Comparison of ENCODE assay signal across 25 cellular contexts in the genomic region with DNA sequence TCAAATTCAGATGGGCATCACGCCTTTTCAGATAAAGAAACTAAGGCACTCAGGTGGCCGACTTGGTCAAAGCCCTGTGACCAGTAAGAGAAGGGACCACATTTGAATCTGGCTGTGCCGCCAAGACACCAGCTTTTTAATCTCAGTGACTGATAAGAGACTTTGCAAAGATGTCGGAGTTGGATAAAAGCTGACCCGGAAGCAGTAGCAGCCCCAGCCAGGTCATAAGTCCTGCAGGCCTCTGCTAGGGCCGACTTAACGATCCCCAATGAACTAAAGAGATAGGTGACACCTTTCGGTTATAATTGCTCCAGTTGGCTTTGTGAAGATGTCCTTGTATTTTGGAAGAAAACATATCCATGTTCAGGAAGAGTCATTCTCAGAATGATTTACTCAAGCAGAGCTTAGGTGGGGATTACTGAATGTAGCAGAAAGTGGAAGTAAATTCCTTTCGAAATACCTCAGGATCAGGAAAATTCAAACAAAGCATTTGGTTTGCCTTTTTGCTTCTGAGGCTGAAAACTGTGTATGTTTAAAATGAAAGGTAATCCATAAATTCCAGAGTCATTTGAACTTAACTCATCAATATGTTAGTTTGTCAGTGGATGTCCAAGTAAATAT.
DNase-seq lines count a peak whose midpoint lies in the region; ATAC-seq, FAIRE-seq and TF ChIP-seq lines count a peak whose summit lies in the region.
"Had no signal": no experiment of that assay in that cellular context is flagged by ENCODE, and none has a peak within 500 bp of the region (broad histone marks: within the 10 kb centered on the region; RNA-seq: fewer than 3 reads in every experiment).

No MANE protein-coding gene starts in this region.

- WGBS in K562 (ENCODE audit: insufficient coverage, low coverage, missing lambda C conversion rate): 22% methylated on average over 9 of the region's 9 CpGs
- WGBS in trophoblast cell (ENCODE audit: extremely low coverage, insufficient coverage, insufficient read length): no CpG with 5 or more reads among the region's 9 CpGs

- H3K23ac ChIP-seq in trophoblast cell (ENCODE audit: low read length): no peak overlapping the region

- POLR2A ChIA-PET in AG04450 (lab: Yijun Ruan, JAX): no interaction called here
- POLR2A ChIA-PET in K562 (lab: Yijun Ruan, JAX): interaction anchor here (0.7 kb wide), 1 partner anchor 346 kb away, joined by 3 read pairs; no protein-coding TSS in a partner anchor

- no peaks in the 10 kb centered on the region for H3K9me3 ChIP-seq in AG04450 (ENCODE audit: control insufficient read depth, insufficient read depth, low read length)
- H3K9me3 ChIP-seq in K562 (replicated peaks; ENCODE audit: control insufficient read depth, insufficient read depth, low read depth, low read length): no peaks in the 10 kb centered on the region
- no peaks in the 10 kb centered on the region for H3K9me3 ChIP-seq in trophoblast cell (ENCODE audit: insufficient read depth, low read depth, low read length)
- H3K9me3 ChIP-seq: SJCRH30 had no signal

- H2BK120ac ChIP-seq in trophoblast cell (ENCODE audit: insufficient read depth, low read length, poor library complexity): no peak overlapping the region

- no peaks in the 10 kb centered on the region for H3K9me1 ChIP-seq in K562 (ENCODE audit: control insufficient read depth, insufficient read depth, low read length)

- H3K18ac ChIP-seq in trophoblast cell (ENCODE audit: low read length): no peak overlapping the region

- H3K79me2 ChIP-seq in K562 (ENCODE audit: control insufficient read depth, insufficient read depth, low read length) (no peaks in the 10 kb centered on the region), trophoblast cell (ENCODE audit: control insufficient read depth, insufficient read depth, low read length, poor library complexity) (no peaks in the 10 kb centered on the region)

- no peak overlapping the region for H4K91ac ChIP-seq in trophoblast cell (ENCODE audit: low read depth, low read length)

- no peak for TF ChIP-seq RAD21 in K562 (CRISPR knock-in tag; conservative IDR thresholded peaks at IDR 0.05 in 1 of 2, IDR thresholded peaks at IDR 0.05 in 1 of 2)

- TF ChIP-seq CTCF in AG04450 (IDR thresholded peaks at IDR 0.05; ENCODE audit: low read depth, low read length) (no peak), K562 (IDR thresholded peaks at IDR 0.05 in 2 of 3, conservative IDR thresholded peaks at IDR 0.05 in 1 of 3; ENCODE audit: insufficient read depth in 2 of 3, low read depth in 1 of 3, low read length in 3 of 3) (no peak)

- H3K14ac ChIP-seq in trophoblast cell (ENCODE audit: low read length): no peak overlapping the region

- no peak overlapping the region for H2BK12ac ChIP-seq in trophoblast cell (ENCODE audit: low read length)

- no peak overlapping the region for H2AK5ac ChIP-seq in trophoblast cell (ENCODE audit: low read length)

- DNase-seq in AG04450 (ENCODE audit: low read depth, low spot score) (peak; percentile 3), K562 (ENCODE audit: extremely low read depth in 1 of 4, low spot score in 3 of 4) (no peak), iris pigment epithelial cell (ENCODE audit: low read depth) (peak; percentile 39), trophoblast cell (no peak), Right ventricle myocardium superior (no peak), NCI-H748 treated with DMSO at 0.1 percent for 48 hours (lab: John Stamatoyannopoulos, UW) (no peak)
- DNase-seq: 8988T; CD4-positive, alpha-beta T cell; HCEC 1CT; Kasumi-1; NCI-H1105; NCI-H1436 treated with DMSO at 0.1 percent for 48 hours; NCI-H1930; NCI-H2107; NCI-H524; NCI-H774; NK-92 treated with Interleukin-12 subunit alpha and Interleukin-12 subunit beta, amount 100 ng/mL, for 24 hours; PC-3; SJCRH30 had no signal

- H3K9ac ChIP-seq in K562 (ENCODE audit: insufficient read depth in 1 of 2, low read depth in 2 of 2, low read length in 2 of 2) (no peak overlapping the region), trophoblast cell (ENCODE audit: low read length) (peak overlapping the region; percentile 15)
- H3K9ac ChIP-seq: BLaER1 treated with 17β-estradiol and CSF1 and Interleukin-3, amounts not matched to agents 10 nM and 100 nM had no signal

- no peak overlapping the region for H4K12ac ChIP-seq in trophoblast cell (ENCODE audit: low read depth, low read length)

- in situ Hi-C loops in K562 (cut with MboI): no loop called here

- no peak overlapping the region for H4K8ac ChIP-seq in trophoblast cell (ENCODE audit: low read depth, low read length)

- H2AFZ ChIP-seq in K562 (ENCODE audit: low read depth, low read length) (no peak overlapping the region), trophoblast cell (ENCODE audit: insufficient read depth, low read length, poor library complexity) (no peak overlapping the region)

- ATAC-seq in K562 (no peak), Right ventricle myocardium superior (ENCODE audit: poor library complexity) (no peak), GM18511 (IDR thresholded peaks at IDR 0.05; ENCODE audit: unreplicated experiment) (no peak), GM21737 (IDR thresholded peaks at IDR 0.05; ENCODE audit: unreplicated experiment) (no peak)
- ATAC-seq: PC-3 had no signal

- TF ChIP-seq EP300 in K562 (IDR thresholded peaks at IDR 0.05; ENCODE audit: low read length): no peak

- CTCF ChIA-PET in AG04450 (lab: Charles Lee): no interaction called here
- CTCF ChIA-PET in K562 (lab: Yijun Ruan, JAX; ENCODE audit: low intra/inter-chr PET ratio): no interaction called here

- no TSS peak for BruUV-seq in K562 (replicated peaks; lab: Mats Ljungman, UMichigan)

- intact Hi-C loops in K562 (cut with micrococcal nuclease) (no loop called here), Right ventricle myocardium superior (cut with DNase I) (no loop called here)

- H3K27ac ChIP-seq in AG04450 (ENCODE audit: low read depth, low read length): no peak overlapping the region
- H3K27ac ChIP-seq in K562 (ENCODE audit: extremely low read depth, low read depth, low read length): no peak overlapping the region
- H3K27ac ChIP-seq in trophoblast cell (ENCODE audit: low read depth, low read length): no peak overlapping the region
- H3K27ac ChIP-seq: BLaER1 treated with 17β-estradiol and CSF1 and Interleukin-3, amounts not matched to agents 10 nM and 100 nM; HL-60; SJCRH30 had no signal

- no peak overlapping the region for H3K4ac ChIP-seq in trophoblast cell (ENCODE audit: low read depth, low read length)

- peaks cover 21% of the 10 kb centered on the region for H4K20me1 ChIP-seq in K562 (replicated peaks; ENCODE audit: control insufficient read depth, insufficient read depth, low read length)
- H4K20me1 ChIP-seq: BLaER1 treated with 17β-estradiol and CSF1 and Interleukin-3, amounts not matched to agents 10 nM and 100 nM had no signal

- no peak for TF ChIP-seq POLR2A in K562 (conservative IDR thresholded peaks at IDR 0.05)

- no peak overlapping the region for H3K4me3 ChIP-seq in AG04450 (ENCODE audit: low read depth, low read length)
- no peak overlapping the region for H3K4me3 ChIP-seq in K562
- no peak overlapping the region for H3K4me3 ChIP-seq in trophoblast cell (ENCODE audit: low read depth, low read length)
- H3K4me3 ChIP-seq: BLaER1 treated with 17β-estradiol and CSF1 and Interleukin-3, amounts not matched to agents 10 nM and 100 nM; SJCRH30 had no signal

- no peaks in the 10 kb centered on the region for H3K27me3 ChIP-seq in AG04450 (ENCODE audit: control insufficient read depth, insufficient read depth, low read length)
- peaks cover 11 to 32% of the 10 kb centered on the region in 2 experiments for H3K27me3 ChIP-seq in K562 (ENCODE audit: control insufficient read depth in 2 of 2, insufficient read depth in 2 of 2, low read length in 2 of 2)
- no peaks in the 10 kb centered on the region for H3K27me3 ChIP-seq in trophoblast cell (ENCODE audit: insufficient read depth, low read length)
- H3K27me3 ChIP-seq: BLaER1 treated with 17β-estradiol and CSF1 and Interleukin-3, amounts not matched to agents 10 nM and 100 nM; SJCRH30 had no signal

- no peaks in the 10 kb centered on the region for H3K4me1 ChIP-seq in K562 (replicated peaks in 1 of 2; ENCODE audit: control insufficient read depth in 2 of 2, insufficient read depth in 2 of 2, low read length in 2 of 2)
- H3K4me1 ChIP-seq in trophoblast cell (ENCODE audit: control insufficient read depth in 1 of 2, insufficient read depth in 2 of 2, low read length in 2 of 2): peaks cover 0 to 2% of the 10 kb centered on the region in 2 experiments
- H3K4me1 ChIP-seq: SJCRH30 had no signal

- H3K36me3 ChIP-seq in K562 (ENCODE audit: control insufficient read depth, insufficient read depth, low read length) (no peaks in the 10 kb centered on the region), trophoblast cell (ENCODE audit: control insufficient read depth in 1 of 2, insufficient read depth in 2 of 2, low read length in 2 of 2) (no peaks in the 10 kb centered on the region)
- H3K36me3 ChIP-seq: BLaER1 treated with 17β-estradiol and CSF1 and Interleukin-3, amounts not matched to agents 10 nM and 100 nM; SJCRH30 had no signal

- FAIRE-seq in K562 (lab: Jason Lieb, UNC): no peak
- FAIRE-seq: D721Med, H1 had no signal

- H3K4me2 ChIP-seq in K562 (ENCODE audit: insufficient read depth, low read length) (no peak overlapping the region), trophoblast cell (ENCODE audit: low read length) (no peak overlapping the region)
- H3K4me2 ChIP-seq: BLaER1 treated with 17β-estradiol and CSF1 and Interleukin-3, amounts not matched to agents 10 nM and 100 nM had no signal

- H2BK5ac ChIP-seq in trophoblast cell (ENCODE audit: low read depth, low read length, poor library complexity): no peak overlapping the region

- no peaks in the 10 kb centered on the region for H3K79me1 ChIP-seq in trophoblast cell (ENCODE audit: low read length)

TF ChIP-seq in K562, 482 proteins besides CTCF, POLR2A, EP300 and RAD21:
- TF ChIP-seq ADNP (tag; IDR thresholded peaks at IDR 0.05): no peak
- TF ChIP-seq NR2C1 (IDR thresholded peaks at IDR 0.05): peak; percentile 72
- TF ChIP-seq NR2C1 (tag; IDR thresholded peaks at IDR 0.05): peak; percentile 84
- peak; percentile 69 for TF ChIP-seq GABPA (tag; conservative IDR thresholded peaks at IDR 0.05; ENCODE audit: low read depth)
- no peak for TF ChIP-seq NR2C2 (CRISPR knock-in tag; IDR thresholded peaks at IDR 0.05)
- peak; percentile 91 for TF ChIP-seq NR2C2 (tag; IDR thresholded peaks at IDR 0.05)
TF ChIP-seq in K562: peak in this region for 3.

Comparison
In these comparisons a context has a peak if more than half of its experiments do, and no peak if none do; other contexts are left out.
1. DNase-seq: peak in AG04450 (single experiment) and iris pigment epithelial cell (single experiment); none in K562 (0 of 4), trophoblast cell (0 of 2), Right ventricle myocardium superior (single experiment) and NCI-H748 treated with DMSO at 0.1 percent for 48 hours (single experiment).